In the genomic region with DNA sequence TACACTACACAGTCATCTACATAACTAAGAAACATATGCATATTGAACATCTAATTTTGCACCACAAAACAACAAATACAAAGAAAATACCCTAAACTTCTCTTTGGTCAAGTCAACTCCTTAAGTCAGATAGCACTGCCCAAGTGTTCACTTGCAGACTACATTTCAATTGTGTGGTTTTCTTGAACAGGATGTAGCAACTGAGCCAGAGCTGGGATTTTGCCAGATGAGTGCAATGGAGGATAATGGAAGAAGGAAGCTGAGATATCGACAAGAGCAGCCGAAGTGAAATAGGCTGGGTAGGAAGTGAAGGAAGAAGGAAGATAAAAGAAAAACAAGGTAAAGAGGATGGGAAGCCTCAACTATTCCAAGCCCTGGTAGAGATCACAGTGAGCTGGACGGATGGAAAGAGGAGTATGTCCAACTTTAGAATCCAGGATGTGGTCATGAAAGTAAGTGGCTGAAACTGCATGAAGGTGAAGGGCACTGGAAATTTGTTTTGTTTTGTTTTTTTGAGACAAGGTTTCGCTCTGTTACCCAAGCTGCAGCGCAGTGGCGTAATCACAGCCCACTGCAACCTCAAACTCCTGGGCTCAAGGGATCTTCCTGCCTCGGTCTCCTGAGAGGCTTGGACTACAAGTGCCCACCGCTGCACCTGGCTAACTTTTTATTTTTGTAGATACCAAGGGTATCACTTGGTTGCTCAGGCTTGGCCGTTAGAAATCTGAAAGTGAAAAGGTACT, we compare ENCODE assay signal across 12 cellular contexts. TPM values are rescaled to one million over a fixed set of nuclear protein-coding genes. Genes with fewer than 3 reads are reported as not detected.
DNase-seq lines count a peak whose midpoint lies in the region; ATAC-seq and TF ChIP-seq lines count a peak whose summit lies in the region.
"Had no signal": no experiment of that assay in that cellular context is flagged by ENCODE, and none has a peak within 500 bp of the region (broad histone marks: within the 10 kb centered on the region; RNA-seq: fewer than 3 reads in every experiment).

No MANE protein-coding gene starts in this region.

- POLR2A ChIA-PET in activated B cell treated with CpG ODN at 0.5 μM for 24 hours (lab: Charles Lee), result no interaction called here

- CTCF ChIA-PET in activated B cell treated with CpG ODN at 0.5 μM for 24 hours (lab: Charles Lee), result interaction anchor here (0.7 to 4.2 kb wide), 5 partner anchors 60 to 491 kb away, joined by 3 to 43 read pairs (median 3); no protein-coding TSS in a partner anchor

- no peak overlapping the region for H3K4me3 Mint-ChIP-seq in activated B cell treated with CpG ODN at 0.5 μM for 24 hours
- H3K4me3 Mint-ChIP-seq in activated T-helper 17 cell treated with anti-CD3 and anti-CD28 coated beads, Interleukin-2, amount 50 U/mL, for 72 hours, result no peak overlapping the region
- H3K4me3 Mint-ChIP-seq: naive thymus-derived CD4-positive, alpha-beta T cell; stimulated activated effector memory CD8-positive, alpha-beta T cell treated with anti-CD3 and anti-CD28 coated beads, Interleukin-12 subunit alpha, Interleukin-12 subunit beta, amount 100 ng/mL, for 72 hours had no signal

- H3K9me3 Mint-ChIP-seq in activated B cell treated with CpG ODN at 0.5 μM for 24 hours, result no peaks in the 10 kb centered on the region
- H3K9me3 Mint-ChIP-seq in activated T-helper 17 cell treated with anti-CD3 and anti-CD28 coated beads, Interleukin-2, amount 50 U/mL, for 72 hours, result no peaks in the 10 kb centered on the region
- H3K9me3 Mint-ChIP-seq: naive thymus-derived CD4-positive, alpha-beta T cell; stimulated activated effector memory CD8-positive, alpha-beta T cell treated with anti-CD3 and anti-CD28 coated beads, Interleukin-12 subunit alpha, Interleukin-12 subunit beta, amount 100 ng/mL, for 72 hours had no signal

- peaks cover 28% of the 10 kb centered on the region for H3K36me3 Mint-ChIP-seq in activated B cell treated with CpG ODN at 0.5 μM for 24 hours (ENCODE audit: low read depth)
- H3K36me3 Mint-ChIP-seq in activated T-helper 17 cell treated with anti-CD3 and anti-CD28 coated beads, Interleukin-2, amount 50 U/mL, for 72 hours (ENCODE audit: low read depth), result peaks cover 39% of the 10 kb centered on the region

- ATAC-seq in GM18858 (IDR thresholded peaks at IDR 0.05; ENCODE audit: unreplicated experiment) (peak; percentile 56), HG02938 (IDR thresholded peaks at IDR 0.05; ENCODE audit: unreplicated experiment) (peak; percentile 48), activated B cell treated with CpG ODN at 0.5 μM for 24 hours (ENCODE audit: low read depth) (peak; percentile 82)
- no peak for ATAC-seq in activated T-helper 17 cell treated with anti-CD3 and anti-CD28 coated beads, Interleukin-2, amount 50 U/mL, for 72 hours (replicated peaks)
- ATAC-seq: naive thymus-derived CD4-positive, alpha-beta T cell; stimulated activated effector memory CD8-positive, alpha-beta T cell treated with anti-CD3 and anti-CD28 coated beads, Interleukin-12 subunit alpha, Interleukin-12 subunit beta, amount 100 ng/mL, for 72 hours had no signal

- DNase-seq in activated B cell treated with CpG ODN at 0.5 μM for 24 hours, result no peak
- DNase-seq in pons (ENCODE audit: low spot score), result peak; percentile 50
- DNase-seq in activated gamma-delta T cell (lab: John Stamatoyannopoulos, UW), result no peak
- DNase-seq in COLO668 (lab: John Stamatoyannopoulos, UW; ENCODE audit: unreplicated experiment), result no peak
- no peak for DNase-seq in NCI-H82 (lab: John Stamatoyannopoulos, UW)
- DNase-seq: effector CD4-positive, alpha-beta T cell; naive thymus-derived CD4-positive, alpha-beta T cell; NCI-H2029 had no signal

- intact Hi-C loops in activated B cell treated with CpG ODN at 0.5 μM for 24 hours (cut with micrococcal nuclease), result loop anchor here (5.0 kb wide), 1 partner anchor 397 kb away; a partner anchor contains a TSS

- H3K4me1 Mint-ChIP-seq in activated B cell treated with CpG ODN at 0.5 μM for 24 hours, result peaks cover 2% of the 10 kb centered on the region
- H3K4me1 Mint-ChIP-seq in activated T-helper 17 cell treated with anti-CD3 and anti-CD28 coated beads, Interleukin-2, amount 50 U/mL, for 72 hours, result no peaks in the 10 kb centered on the region
- H3K4me1 Mint-ChIP-seq: naive thymus-derived CD4-positive, alpha-beta T cell; stimulated activated effector memory CD8-positive, alpha-beta T cell treated with anti-CD3 and anti-CD28 coated beads, Interleukin-12 subunit alpha, Interleukin-12 subunit beta, amount 100 ng/mL, for 72 hours had no signal

- no peaks in the 10 kb centered on the region for H3K27me3 Mint-ChIP-seq in activated B cell treated with CpG ODN at 0.5 μM for 24 hours
- H3K27me3 Mint-ChIP-seq in activated T-helper 17 cell treated with anti-CD3 and anti-CD28 coated beads, Interleukin-2, amount 50 U/mL, for 72 hours, result no peaks in the 10 kb centered on the region
- H3K27me3 Mint-ChIP-seq: naive thymus-derived CD4-positive, alpha-beta T cell had no signal

- no peak overlapping the region for H3K27ac Mint-ChIP-seq in activated B cell treated with CpG ODN at 0.5 μM for 24 hours
- H3K27ac Mint-ChIP-seq in activated T-helper 17 cell treated with anti-CD3 and anti-CD28 coated beads, Interleukin-2, amount 50 U/mL, for 72 hours, result no peak overlapping the region
- H3K27ac Mint-ChIP-seq: naive thymus-derived CD4-positive, alpha-beta T cell; stimulated activated effector memory CD8-positive, alpha-beta T cell treated with anti-CD3 and anti-CD28 coated beads, Interleukin-12 subunit alpha, Interleukin-12 subunit beta, amount 100 ng/mL, for 72 hours had no signal

- TF ChIP-seq CTCF in activated B cell treated with CpG ODN at 0.5 μM for 24 hours (IDR thresholded peaks at IDR 0.05), result no peak

RNA-seq across cellular contexts. Expression of a gene that starts 15.0 kb away (rescaled TPM):
- 6.6 and 7.8 TPM in 2 replicates for total RNA-seq in activated B cell treated with CpG ODN at 0.5 μM for 24 hours
- total RNA-seq in activated T-helper 17 cell treated with anti-CD3 and anti-CD28 coated beads, Interleukin-2, amount 50 U/mL, for 72 hours, result 1 to 10 TPM; 4.8 to 8.4 TPM

RNA-seq across cellular contexts. Expression of a gene that starts 15.1 kb away (rescaled TPM):
- 28.8 and 35.8 TPM in 2 replicates for total RNA-seq in activated B cell treated with CpG ODN at 0.5 μM for 24 hours
- total RNA-seq in activated T-helper 17 cell treated with anti-CD3 and anti-CD28 coated beads, Interleukin-2, amount 50 U/mL, for 72 hours, result 10 to 100 TPM; 20.9 to 26.0 TPM
